In the genomic region with DNA sequence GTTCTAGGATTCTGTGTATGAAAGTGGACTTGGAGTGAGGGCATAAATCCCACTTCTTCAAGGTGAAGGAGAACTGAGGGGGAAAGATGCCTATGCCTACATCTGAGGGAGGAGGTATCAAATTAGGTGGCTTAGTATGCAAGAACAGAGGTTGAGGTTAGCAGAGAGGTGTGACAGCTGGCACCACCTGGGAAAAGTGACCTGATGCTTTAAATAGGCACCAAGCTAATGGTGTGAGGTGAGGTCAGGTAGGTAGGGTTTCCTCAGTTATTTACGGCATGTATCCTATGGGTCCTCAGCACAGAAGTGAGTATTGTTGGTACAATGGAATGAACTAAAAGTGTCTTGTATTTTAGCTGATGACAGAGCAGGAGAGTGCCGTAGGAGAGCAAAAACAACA, we compare ENCODE assay signal across 24 cellular contexts.
A peak's percentile ranks its signal among the peaks of the same experiment; 100 is the strongest.
DNase-seq lines count a peak whose midpoint lies in the region; ATAC-seq and TF ChIP-seq lines count a peak whose summit lies in the region.
"Had no signal": no experiment of that assay in that cellular context is flagged by ENCODE, and none has a peak within 500 bp of the region (broad histone marks: within the 10 kb centered on the region; RNA-seq: fewer than 3 reads in every experiment).

No MANE protein-coding gene starts in this region.

- ATAC-seq in GM19324 (IDR thresholded peaks at IDR 0.05; ENCODE audit: low FRiP score, unreplicated experiment) (no peak), HG03520 (IDR thresholded peaks at IDR 0.05; ENCODE audit: unreplicated experiment) (no peak), GM21381 (IDR thresholded peaks at IDR 0.05; ENCODE audit: unreplicated experiment) (no peak)
- ATAC-seq: GM12878 had no signal

- H3K4me1 Mint-ChIP-seq in neural crest cell = peaks cover 35% of the 10 kb centered on the region
- H3K4me1 Mint-ChIP-seq: CD4-positive, alpha-beta memory T cell; CD4-positive, CD25-positive, alpha-beta regulatory T cell; CD8-positive, alpha-beta memory T cell had no signal

- peaks cover 22 to 54% (median 45%) of the 10 kb centered on the region in 10 experiments for H3K4me1 ChIP-seq in BLaER1 treated with 17β-estradiol and CSF1 and Interleukin-3, amounts not matched to agents 10 nM and 100 nM

- peak overlapping the region in 9 of 11 experiments; percentile 31 to 80 (median 66); a peak in 17 of 22 replicates for H3K4me2 ChIP-seq in BLaER1 treated with 17β-estradiol and CSF1 and Interleukin-3, amounts not matched to agents 10 nM and 100 nM

- H3K9me3 ChIP-seq in BLaER1 treated with 17β-estradiol and CSF1 and Interleukin-3, amounts not matched to agents 10 nM and 100 nM (replicated peaks in 1 of 11) = peaks cover 0 to 16% (median 7%) of the 10 kb centered on the region in 11 experiments; a peak in 13 of 22 replicates
- H3K9me3 ChIP-seq: BE2C had no signal

- DNase-seq in left kidney (ENCODE audit: low read depth, low spot score) (peak; percentile 64), neural crest cell (ENCODE audit: low read depth, low spot score) (no peak), NCI-H1436 (lab: John Stamatoyannopoulos, UW) (no peak)
- DNase-seq: 8988T; ACHN; BE2C; C1 segment of cervical spinal cord; CD4-positive, alpha-beta memory T cell; CD4-positive, CD25-positive, alpha-beta regulatory T cell; CD8-positive, alpha-beta memory T cell; COR-L47; DMS 273 treated with DMSO at 0.1 percent for 48 hours; DMS153; DMS53; DMS79; DND-41; EL; GDM1 had no signal

- no peaks in the 10 kb centered on the region for H3K27me3 ChIP-seq in BLaER1 treated with 17β-estradiol and CSF1 and Interleukin-3, amounts not matched to agents 10 nM and 100 nM
- H3K27me3 ChIP-seq: BE2C had no signal

- TF ChIP-seq CTCF in neural crest cell (conservative IDR thresholded peaks at IDR 0.05) = no peak

- peaks cover 6% of the 10 kb centered on the region for H3K36me3 Mint-ChIP-seq in neural crest cell (ENCODE audit: low read depth)
- H3K36me3 Mint-ChIP-seq: CD14-positive monocyte; CD4-positive, alpha-beta memory T cell; CD4-positive, CD25-positive, alpha-beta regulatory T cell; CD8-positive, alpha-beta memory T cell had no signal

- no peak overlapping the region for H3K9ac ChIP-seq in BLaER1 treated with 17β-estradiol and CSF1 and Interleukin-3, amounts not matched to agents 10 nM and 100 nM

- H3K4me3 Mint-ChIP-seq in neural crest cell = no peak overlapping the region
- H3K4me3 Mint-ChIP-seq: CD14-positive monocyte; CD4-positive, alpha-beta memory T cell; CD4-positive, CD25-positive, alpha-beta regulatory T cell; CD8-positive, alpha-beta memory T cell had no signal

- H3K36me3 ChIP-seq in BLaER1 treated with 17β-estradiol and CSF1 and Interleukin-3, amounts not matched to agents 10 nM and 100 nM = no peaks in the 10 kb centered on the region
- H3K36me3 ChIP-seq: BE2C had no signal

- H4K20me1 ChIP-seq in BLaER1 treated with 17β-estradiol and CSF1 and Interleukin-3, amounts not matched to agents 10 nM and 100 nM = no peaks in the 10 kb centered on the region

- peaks cover 6% of the 10 kb centered on the region for H3K9me3 Mint-ChIP-seq in neural crest cell
- H3K9me3 Mint-ChIP-seq: CD4-positive, alpha-beta memory T cell had no signal

- H3K27ac ChIP-seq in BLaER1 treated with 17β-estradiol and CSF1 and Interleukin-3, amounts not matched to agents 10 nM and 100 nM = no peak overlapping the region

- H3K27ac Mint-ChIP-seq in neural crest cell (ENCODE audit: unreplicated experiment) = peak overlapping the region; percentile 22
- H3K27ac Mint-ChIP-seq: CD4-positive, alpha-beta memory T cell; CD4-positive, CD25-positive, alpha-beta regulatory T cell; CD8-positive, alpha-beta memory T cell had no signal

- H3K27me3 Mint-ChIP-seq in neural crest cell (ENCODE audit: low read depth) = no peaks in the 10 kb centered on the region

- H3K4me3 ChIP-seq in BLaER1 treated with 17β-estradiol and CSF1 and Interleukin-3, amounts not matched to agents 10 nM and 100 nM = no peak overlapping the region
- H3K4me3 ChIP-seq: GM12878 had no signal
